Comparison of ENCODE assay signal across 21 cellular contexts in genomic region chr11:62069961-62070919, GRCh38.
"Had no signal": no experiment of that assay in that cellular context is flagged by ENCODE, and none has a peak within 500 bp of the region (broad histone marks: within the 10 kb centered on the region; RNA-seq: fewer than 3 reads in every experiment).

No MANE protein-coding gene starts in this region.

- H3K27ac Mint-ChIP-seq: activated B cell treated with CpG ODN at 0.5 μM for 24 hours; activated CD4-positive, alpha-beta memory T cell treated with anti-CD3 and anti-CD28 coated beads for 36 hours; activated CD8-positive, alpha-beta memory T cell treated with anti-CD3 and anti-CD28 coated beads, Interleukin-2, amount 10 ng/mL, durations not matched to agents 7 days and 5 days; activated naive CD8-positive, alpha-beta T cell treated with anti-CD3 and anti-CD28 coated beads, Interleukin-2, amount 10 ng/mL, durations not matched to agents 7 days and 5 days; activated T-helper 2 cell treated with anti-CD3 and anti-CD28 coated beads, Interferon-gamma antibody, Interleukin-2, Interleukin-4, amounts not matched to agents 10 μg/mL and 5 μg/mL and 100 μg/mL, durations not matched to agents 14 hours and 24 hours and 36 hours; memory B cell; stimulated activated naive B cell treated with anti-CD40 and anti-IgM and Interleukin-4, amounts not matched to agents 10 μg/mL and 1 μg/mL and 100 μg/mL, for 72 hours had no signal

- H3K4me1 Mint-ChIP-seq: activated B cell treated with CpG ODN at 0.5 μM for 24 hours; activated naive CD8-positive, alpha-beta T cell treated with anti-CD3 and anti-CD28 coated beads, Interleukin-2, amount 10 ng/mL, durations not matched to agents 7 days and 5 days; central memory CD8-positive, alpha-beta T cell; immature natural killer cell; memory B cell; naive B cell; stimulated activated naive B cell treated with anti-CD40 and anti-IgM and Interleukin-4, amounts not matched to agents 10 μg/mL and 1 μg/mL and 100 μg/mL, for 72 hours had no signal

- ATAC-seq: activated CD8-positive, alpha-beta memory T cell treated with anti-CD3 and anti-CD28 coated beads, Interleukin-2, amount 10 ng/mL, durations not matched to agents 7 days and 5 days; gastroesophageal sphincter; left ventricle myocardium superior; mucosa of descending colon; stimulated activated naive B cell treated with anti-CD40 and anti-IgM and Interleukin-4, amounts not matched to agents 10 μg/mL and 1 μg/mL and 100 μg/mL, for 72 hours had no signal

- H3K36me3 Mint-ChIP-seq: activated CD4-positive, alpha-beta memory T cell treated with anti-CD3 and anti-CD28 coated beads for 36 hours; activated CD8-positive, alpha-beta memory T cell treated with anti-CD3 and anti-CD28 coated beads, Interleukin-2, amount 10 ng/mL, durations not matched to agents 7 days and 5 days; activated naive CD8-positive, alpha-beta T cell treated with anti-CD3 and anti-CD28 coated beads, Interleukin-2, amount 10 ng/mL, durations not matched to agents 7 days and 5 days; immature natural killer cell; memory B cell; naive B cell; stimulated activated naive B cell treated with anti-CD40 and anti-IgM and Interleukin-4, amounts not matched to agents 10 μg/mL and 1 μg/mL and 100 μg/mL, for 72 hours had no signal

- DNase-seq: activated B cell treated with CpG ODN at 0.5 μM for 24 hours; activated CD4-positive, alpha-beta T cell treated with anti-CD3 and anti-CD28 coated beads for 4 hours; activated CD8-positive, alpha-beta memory T cell treated with anti-CD3 and anti-CD28 coated beads, Interleukin-2, amount 10 ng/mL, durations not matched to agents 7 days and 5 days; activated naive CD4-positive, alpha-beta T cell treated with Interleukin-2 at 50 U/mL for 16 hours; activated naive CD8-positive, alpha-beta T cell treated with anti-CD3 and anti-CD28 coated beads, Interleukin-2, amount 10 ng/mL, durations not matched to agents 7 days and 5 days; activated T-cell treated with anti-CD3 and anti-CD28 coated beads, Interleukin-2, amount 50 U/mL, for 1 hour; brain microvascular endothelial cell; effector CD4-positive, alpha-beta T cell; immature natural killer cell; kidney glomerular epithelial cell; left ventricle myocardium superior; mucosa of descending colon; naive B cell; pancreas; stimulated activated naive B cell treated with anti-CD40 and anti-IgM and Interleukin-4, amounts not matched to agents 10 μg/mL and 1 μg/mL and 100 μg/mL, for 72 hours; SW 1271 had no signal

- H3K4me3 Mint-ChIP-seq: activated B cell treated with CpG ODN at 0.5 μM for 24 hours; activated CD4-positive, alpha-beta memory T cell treated with anti-CD3 and anti-CD28 coated beads for 36 hours; activated CD8-positive, alpha-beta memory T cell treated with anti-CD3 and anti-CD28 coated beads, Interleukin-2, amount 10 ng/mL, durations not matched to agents 7 days and 5 days; activated naive CD8-positive, alpha-beta T cell treated with anti-CD3 and anti-CD28 coated beads, Interleukin-2, amount 10 ng/mL, durations not matched to agents 7 days and 5 days; central memory CD8-positive, alpha-beta T cell; immature natural killer cell; memory B cell; naive B cell; stimulated activated naive B cell treated with anti-CD40 and anti-IgM and Interleukin-4, amounts not matched to agents 10 μg/mL and 1 μg/mL and 100 μg/mL, for 72 hours had no signal

- H3K9me3 Mint-ChIP-seq: activated B cell treated with CpG ODN at 0.5 μM for 24 hours; activated CD4-positive, alpha-beta memory T cell treated with anti-CD3 and anti-CD28 coated beads for 36 hours; activated naive CD8-positive, alpha-beta T cell treated with anti-CD3 and anti-CD28 coated beads, Interleukin-2, amount 10 ng/mL, durations not matched to agents 7 days and 5 days; activated T-helper 2 cell treated with anti-CD3 and anti-CD28 coated beads, Interferon-gamma antibody, Interleukin-2, Interleukin-4, amounts not matched to agents 10 μg/mL and 5 μg/mL and 100 μg/mL, durations not matched to agents 14 hours and 24 hours and 36 hours; central memory CD8-positive, alpha-beta T cell; immature natural killer cell; memory B cell; naive B cell; stimulated activated naive B cell treated with anti-CD40 and anti-IgM and Interleukin-4, amounts not matched to agents 10 μg/mL and 1 μg/mL and 100 μg/mL, for 72 hours had no signal
